In the genomic region with DNA sequence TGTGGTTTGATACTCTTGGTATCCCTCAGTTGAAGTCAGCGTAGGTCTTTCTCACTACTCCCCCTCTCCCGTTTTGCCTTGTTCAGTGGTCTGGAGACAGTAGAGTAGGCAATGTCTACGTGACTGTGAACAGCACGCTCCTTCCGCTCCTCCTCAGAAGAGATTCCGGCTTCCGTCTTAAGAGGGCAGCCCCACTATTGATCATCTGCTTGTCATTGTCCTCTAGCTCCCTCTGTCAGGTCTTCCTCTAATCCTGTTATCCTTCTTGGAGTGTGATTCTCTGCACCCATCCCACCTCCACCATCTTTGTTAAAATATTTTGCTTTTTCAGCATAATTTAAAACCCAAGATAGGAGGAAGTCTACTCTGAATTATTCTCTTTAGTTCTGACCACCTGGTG, we compare ENCODE assay signal across 1 cellular context.
TF ChIP-seq lines count a peak whose summit lies in the region.

No MANE protein-coding gene starts in this region.

TF ChIP-seq in K562, 482 proteins besides CTCF, POLR2A, EP300 and RAD21 (continued from another document):
- TF ChIP-seq, protein P1, sequence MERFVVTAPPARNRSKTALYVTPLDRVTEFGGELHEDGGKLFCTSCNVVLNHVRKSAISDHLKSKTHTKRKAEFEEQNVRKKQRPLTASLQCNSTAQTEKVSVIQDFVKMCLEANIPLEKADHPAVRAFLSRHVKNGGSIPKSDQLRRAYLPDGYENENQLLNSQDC (CRISPR knock-in tag; IDR thresholded peaks at IDR 0.05), result no peak
TF ChIP-seq in K562: peak in this region for 2.
